8 cellular contexts compared by ENCODE assay signal in genomic region chr22:49992921-49993648, GRCh38. TPM values are rescaled to one million over a fixed set of nuclear protein-coding genes. Genes with fewer than 3 reads are reported as not detected.
DNase-seq lines count a peak whose midpoint lies in the region; ATAC-seq and TF ChIP-seq lines count a peak whose summit lies in the region.

No MANE protein-coding gene starts in this region.

- H3K27me3 ChIP-seq in CD4-positive, CD25-positive, alpha-beta regulatory T cell (ENCODE audit: control insufficient read depth, insufficient read depth, low read length): no peaks in the 10 kb centered on the region
- no peaks in the 10 kb centered on the region for H3K27me3 ChIP-seq in WERI-Rb-1 (ENCODE audit: insufficient read depth, low read depth, severe bottlenecking)

- DNase-seq in CD4-positive, CD25-positive, alpha-beta regulatory T cell: peak in 2 of 3 donors; percentile 63 to 79
- DNase-seq in HuH-7 (ENCODE audit: low spot score) (peak; percentile 94), WERI-Rb-1 (peak; percentile 75), cardiac fibroblast (ENCODE audit: low read depth in 2 of 2) (peak; percentile 60 to 66), left lobe of liver (ENCODE audit: low spot score) (peak; percentile 68)
- DNase-seq in stimulated activated CD4-positive, alpha-beta T cell treated with anti-CD3 and anti-CD28 coated beads, TNF-alpha, amount 100 ng/mL, for 4 hours (ENCODE audit: low read depth in 3 of 3): peak; percentile 54 to 60 (median 59)

- H3K36me3 ChIP-seq in CD4-positive, CD25-positive, alpha-beta regulatory T cell (ENCODE audit: control insufficient read depth, insufficient read depth, low read length): no peaks in the 10 kb centered on the region
- H3K36me3 ChIP-seq in WERI-Rb-1: no peaks in the 10 kb centered on the region

- peaks cover 9% of the 10 kb centered on the region for H3K27me3 Mint-ChIP-seq in CD4-positive, CD25-positive, alpha-beta regulatory T cell

- H3K27ac ChIP-seq in CD4-positive, CD25-positive, alpha-beta regulatory T cell (ENCODE audit: insufficient read depth, low read length, poor library complexity, severe bottlenecking): no peak overlapping the region
- no peak overlapping the region for H3K27ac ChIP-seq in WERI-Rb-1

- no peaks in the 10 kb centered on the region for H3K36me3 Mint-ChIP-seq in CD4-positive, CD25-positive, alpha-beta regulatory T cell

- H3K9me3 Mint-ChIP-seq in CD4-positive, CD25-positive, alpha-beta regulatory T cell: peaks cover 0 to 11% (median 2%) of the 10 kb centered on the region in 7 donors

- H3K27ac Mint-ChIP-seq in CD4-positive, CD25-positive, alpha-beta regulatory T cell: peak overlapping the region in 1 of 3 donors; percentile 65

- TF ChIP-seq CTCF in WERI-Rb-1 (IDR thresholded peaks at IDR 0.05; ENCODE audit: low read depth, low read length) (peak; percentile 95), cardiac fibroblast (IDR thresholded peaks at IDR 0.05; ENCODE audit: low read depth, low read length) (peak; percentile 79)

- peaks cover 0 to 10% (median 5%) of the 10 kb centered on the region in 4 donors for H3K4me1 Mint-ChIP-seq in CD4-positive, CD25-positive, alpha-beta regulatory T cell

- H3K9me3 ChIP-seq in CD4-positive, CD25-positive, alpha-beta regulatory T cell (ENCODE audit: control insufficient read depth in 2 of 2, low read length in 2 of 2): peaks cover 5 to 12% of the 10 kb centered on the region in 2 experiments
- peaks cover 10% of the 10 kb centered on the region for H3K9me3 ChIP-seq in WERI-Rb-1 (ENCODE audit: severe bottlenecking)

- peaks cover 5% of the 10 kb centered on the region for H3K4me1 ChIP-seq in CD4-positive, CD25-positive, alpha-beta regulatory T cell (ENCODE audit: control insufficient read depth, insufficient read depth, low read length, poor library complexity, severe bottlenecking)

- ATAC-seq in CD4-positive, CD25-positive, alpha-beta regulatory T cell (ENCODE audit: low read depth in 2 of 2): peak; percentile 83 to 84
- ATAC-seq in left lobe of liver (peak; percentile 96), HG02981 (IDR thresholded peaks at IDR 0.05; ENCODE audit: unreplicated experiment) (no peak), GM21515 (IDR thresholded peaks at IDR 0.05; ENCODE audit: unreplicated experiment) (no peak)

- no peak overlapping the region for H3K4me3 Mint-ChIP-seq in CD4-positive, CD25-positive, alpha-beta regulatory T cell

- no peak overlapping the region for H3K4me3 ChIP-seq in CD4-positive, CD25-positive, alpha-beta regulatory T cell (ENCODE audit: low read depth, low read length)
- H3K4me3 ChIP-seq in WERI-Rb-1 (ENCODE audit: low read depth, low read length): peak overlapping the region; percentile 16; the same call in 1 of the 2 replicates
- H3K4me3 ChIP-seq in cardiac fibroblast (replicated peaks in 1 of 2; ENCODE audit: low read depth in 2 of 2, low read length in 2 of 2): no peak overlapping the region

RNA-seq across cellular contexts. Expression of gene IL17REL, which starts 19.5 kb away (rescaled TPM):
- total RNA-seq in CD4-positive, CD25-positive, alpha-beta regulatory T cell: 0.57 TPM
- under 1 TPM in 1 of 4 donors, not detected in 3; 0.07 TPM for polyA plus RNA-seq in CD4-positive, CD25-positive, alpha-beta regulatory T cell
- total RNA-seq in left lobe of liver: not detected

RNA-seq across cellular contexts. Expression of gene PIM3, which starts 32.5 kb away (rescaled TPM):
- 294 TPM for total RNA-seq in CD4-positive, CD25-positive, alpha-beta regulatory T cell
- 10 to 100 TPM; 34.0 to 47.1 (median 40.3) TPM for polyA plus RNA-seq in CD4-positive, CD25-positive, alpha-beta regulatory T cell
- 36.8 TPM for total RNA-seq in left lobe of liver

Comparison
In these comparisons a context has a peak if more than half of its experiments do, and no peak if none do; other contexts are left out.
1. ATAC-seq: peak in CD4-positive, CD25-positive, alpha-beta regulatory T cell (2 of 2) and left lobe of liver (single experiment); none in HG02981 (single experiment) and GM21515 (single experiment).
2. Peak in every context shown above with its lines, with median percentiles within 50 percentile points of each other: DNase-seq.